In genomic region chr3:132399054-132399929, GRCh38 we compare ENCODE assay signal across 8 cellular contexts. TPM values are rescaled to one million over a fixed set of nuclear protein-coding genes. Genes with fewer than 3 reads are reported as not detected.
DNase-seq lines count a peak whose midpoint lies in the region; ATAC-seq and TF ChIP-seq lines count a peak whose summit lies in the region.

No MANE protein-coding gene starts in this region.

- POLR2A ChIA-PET in CD4-positive, alpha-beta T cell (lab: Charles Lee), result no interaction called here

- H3K9me3 ChIP-seq in CD4-positive, alpha-beta T cell (ENCODE audit: control insufficient read depth, low read length), result no peaks in the 10 kb centered on the region
- H3K9me3 ChIP-seq in T-helper 17 cell (ENCODE audit: control insufficient read depth, low read length, poor library complexity, severe bottlenecking), result no peaks in the 10 kb centered on the region
- H3K9me3 ChIP-seq in osteoblast (ENCODE audit: low read depth, low read length), result no peaks in the 10 kb centered on the region

- no peak overlapping the region for H3K4me3 Mint-ChIP-seq in CD4-positive, alpha-beta T cell
- H3K4me3 Mint-ChIP-seq in T-helper 17 cell, result no peak overlapping the region

- H2AFZ ChIP-seq in osteoblast (ENCODE audit: low read length), result no peak overlapping the region

- H3K4me1 ChIP-seq in osteoblast (ENCODE audit: insufficient read depth, low read length), result no peaks in the 10 kb centered on the region

- no peaks in the 10 kb centered on the region for H4K20me1 ChIP-seq in osteoblast (ENCODE audit: insufficient read depth, low read length)

- intact Hi-C loops in CD4-positive, alpha-beta T cell (cut with DNase I, micrococcal nuclease), result loop anchor here (1.0 to 5.0 kb wide), 2 partner anchors 47 to 1367 kb away; no protein-coding TSS in a partner anchor

- H3K9me3 Mint-ChIP-seq in CD4-positive, alpha-beta T cell, result no peaks in the 10 kb centered on the region

- DNase-seq in CD4-positive, alpha-beta T cell, result no peak
- DNase-seq in GM13977 (ENCODE audit: low spot score), result peak; percentile 74
- DNase-seq in NAMALWA (ENCODE audit: low spot score), result peak; percentile 79
- no peak for DNase-seq in T-helper 17 cell
- DNase-seq in fibroblast of the aortic adventitia (ENCODE audit: low read depth), result peak; percentile 84
- peak; percentile 87 for DNase-seq in osteoblast (ENCODE audit: insufficient read length, low spot score, missing footprints)

- H3K4me1 Mint-ChIP-seq in CD4-positive, alpha-beta T cell (ENCODE audit: low read depth), result no peaks in the 10 kb centered on the region
- H3K4me1 Mint-ChIP-seq in T-helper 17 cell, result no peaks in the 10 kb centered on the region

- H3K27ac Mint-ChIP-seq in CD4-positive, alpha-beta T cell, result no peak overlapping the region
- no peak overlapping the region for H3K27ac Mint-ChIP-seq in T-helper 17 cell

- no peaks in the 10 kb centered on the region for H3K27me3 ChIP-seq in CD4-positive, alpha-beta T cell (ENCODE audit: control insufficient read depth, insufficient read depth, low read length)
- peaks cover 3% of the 10 kb centered on the region for H3K27me3 ChIP-seq in osteoblast (ENCODE audit: insufficient read depth, low read length)

- H3K27ac ChIP-seq in CD4-positive, alpha-beta T cell (ENCODE audit: low read depth, low read length), result no peak overlapping the region
- H3K27ac ChIP-seq in osteoblast (ENCODE audit: low read depth, low read length), result no peak overlapping the region

- TF ChIP-seq CTCF in CD4-positive, alpha-beta T cell (IDR thresholded peaks at IDR 0.05), result peak; percentile 63
- peak; percentile 89 for TF ChIP-seq CTCF in GM13977 (IDR thresholded peaks at IDR 0.05; ENCODE audit: extremely low read depth, insufficient read depth, missing control alignments)
- TF ChIP-seq CTCF in fibroblast of the aortic adventitia (IDR thresholded peaks at IDR 0.05; ENCODE audit: insufficient read depth, low read length), result peak; percentile 89
- peak; percentile 89 for TF ChIP-seq CTCF in osteoblast (IDR thresholded peaks at IDR 0.05; ENCODE audit: extremely low read depth, low read depth, low read length)

- no peaks in the 10 kb centered on the region for H3K36me3 Mint-ChIP-seq in CD4-positive, alpha-beta T cell (ENCODE audit: low read depth)
- H3K36me3 Mint-ChIP-seq in T-helper 17 cell (ENCODE audit: low read depth), result peaks cover 2% of the 10 kb centered on the region

- no peaks in the 10 kb centered on the region for H3K79me2 ChIP-seq in osteoblast (ENCODE audit: insufficient read depth, low read length)

- peak; percentile 51 for ATAC-seq in CD4-positive, alpha-beta T cell (ENCODE audit: poor library complexity)
- ATAC-seq in T-helper 17 cell (peak; percentile 48), GM19463 (IDR thresholded peaks at IDR 0.05; ENCODE audit: unreplicated experiment) (no peak), GM21576 (IDR thresholded peaks at IDR 0.05; ENCODE audit: unreplicated experiment) (no peak)

- CTCF ChIA-PET in CD4-positive, alpha-beta T cell (lab: Charles Lee), result interaction anchor here (1.0 kb wide), 1 partner anchor 20 kb away, joined by 3 read pairs; no protein-coding TSS in a partner anchor

- in situ Hi-C loops in GM13977 (cut with MboI; ENCODE audit: low pct_unique_long_range_greater_than_20kb, low sequenced_read_pairs, unreplicated experiment), result no loop called here

- no peaks in the 10 kb centered on the region for H3K36me3 ChIP-seq in osteoblast (ENCODE audit: insufficient read depth, low read length)

- H3K4me3 ChIP-seq in fibroblast of the aortic adventitia (ENCODE audit: low read depth, low read length) (no peak overlapping the region), osteoblast (ENCODE audit: insufficient read depth, low read length) (no peak overlapping the region)

- H3K27me3 Mint-ChIP-seq in CD4-positive, alpha-beta T cell, result no peaks in the 10 kb centered on the region
- peaks cover 18% of the 10 kb centered on the region for H3K27me3 Mint-ChIP-seq in T-helper 17 cell

- no peak overlapping the region for H3K4me2 ChIP-seq in osteoblast (ENCODE audit: insufficient read depth, low read length)

RNA-seq across cellular contexts. Expression of gene DNAJC13, which starts 18.0 kb away (rescaled TPM):
- 10 to 100 TPM; 13.5 to 14.3 TPM for total RNA-seq in CD4-positive, alpha-beta T cell
- 10 to 100 TPM; 26.1 to 30.7 TPM for total RNA-seq in T-helper 17 cell
- total RNA-seq in fibroblast of the aortic adventitia (ENCODE audit: low replicate concordance), result 125 and 157 TPM in 2 replicates
- 94.0 and 116 TPM in 2 replicates for total RNA-seq in osteoblast

Comparison
In these comparisons a context has a peak if more than half of its experiments do, and no peak if none do; other contexts are left out.
1. ATAC-seq: peak in CD4-positive, alpha-beta T cell (single experiment) and T-helper 17 cell (single experiment); none in GM19463 (single experiment) and GM21576 (single experiment).
2. DNase-seq: peak in GM13977 (single experiment), NAMALWA (single experiment), fibroblast of the aortic adventitia (single experiment) and osteoblast (single experiment); none in CD4-positive, alpha-beta T cell (0 of 10) and T-helper 17 cell (0 of 3).
3. Peak in every context shown above with its lines, with median percentiles within 50 percentile points of each other: CTCF ChIP-seq.